In the genomic region with DNA sequence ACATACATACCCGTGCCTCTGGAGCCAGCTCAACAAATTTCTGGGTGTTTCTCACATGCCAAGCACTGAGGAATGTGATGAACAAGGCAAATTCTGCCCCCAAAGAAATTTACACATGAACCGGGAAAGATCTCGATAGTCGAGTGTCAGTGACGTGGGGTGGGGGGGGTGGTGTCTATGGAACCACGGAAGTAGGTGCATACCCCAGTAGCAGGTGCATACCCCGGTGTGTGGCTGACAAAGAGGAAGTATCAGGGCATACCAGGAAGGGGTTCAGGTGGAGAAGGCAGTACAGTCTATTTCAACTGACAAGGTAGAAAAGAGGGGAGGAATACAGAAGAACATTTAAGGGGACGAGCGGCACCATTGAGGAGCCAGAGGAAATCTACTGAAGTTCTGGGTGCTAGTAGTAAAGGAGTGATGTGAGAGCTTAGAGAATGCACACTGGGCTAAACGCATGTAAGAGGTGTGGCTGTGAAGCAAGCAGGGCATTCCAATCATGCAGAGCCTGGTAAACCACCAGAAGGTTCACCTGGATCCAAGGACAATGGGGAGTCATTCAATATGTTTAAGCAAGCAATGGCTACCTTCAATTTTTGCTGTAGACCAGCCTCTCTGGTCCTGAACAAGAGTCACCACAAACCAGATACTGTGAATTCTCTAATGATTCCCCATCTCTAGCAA, we compare ENCODE assay signal across 17 cellular contexts. TPM values are rescaled to one million over a fixed set of nuclear protein-coding genes. Genes with fewer than 3 reads are reported as not detected.
A peak's percentile ranks its signal among the peaks of the same experiment; 100 is the strongest.
DNase-seq lines count a peak whose midpoint lies in the region; ATAC-seq and TF ChIP-seq lines count a peak whose summit lies in the region.
"Had no signal": no experiment of that assay in that cellular context is flagged by ENCODE, and none has a peak within 500 bp of the region (broad histone marks: within the 10 kb centered on the region; RNA-seq: fewer than 3 reads in every experiment).

No MANE protein-coding gene starts in this region.

- H3K4me3 ChIP-seq in ascending aorta, result peak overlapping the region in 1 of 2 donors; percentile 18
- no peak overlapping the region for H3K4me3 ChIP-seq in suprapubic skin
- H3K4me3 ChIP-seq: ovary had no signal

- peak overlapping the region; percentile 61 for H3K27ac Mint-ChIP-seq in activated naive CD4-positive, alpha-beta T cell treated with anti-CD3 and anti-CD28 coated beads, Interleukin-2, amount 50 U/mL, for 24 hours
- H3K27ac Mint-ChIP-seq in activated naive CD4-positive, alpha-beta T cell treated with anti-CD3 and anti-CD28 coated beads, Interleukin-2, amount 10 ng/mL, durations not matched to agents 7 days and 5 days, result no peak overlapping the region
- H3K27ac Mint-ChIP-seq in memory B cell, result peak overlapping the region; percentile 75
- no peak overlapping the region for H3K27ac Mint-ChIP-seq in chondrocyte (ENCODE audit: unreplicated experiment)

- TF ChIP-seq CTCF in ascending aorta (IDR thresholded peaks at IDR 0.05) (no peak), suprapubic skin (IDR thresholded peaks at IDR 0.05) (no peak), chondrocyte (IDR thresholded peaks at IDR 0.05) (no peak)

- DNase-seq in activated naive CD4-positive, alpha-beta T cell treated with anti-CD3 and anti-CD28 coated beads, Interleukin-2, amount 10 ng/mL, durations not matched to agents 7 days and 5 days, result no peak
- DNase-seq in ascending aorta (ENCODE audit: low spot score in 2 of 2) (no peak), memory B cell (ENCODE audit: low spot score in 2 of 2) (peak in 1 of 2 donors; percentile 41), suprapubic skin (ENCODE audit: low spot score in 2 of 2) (no peak), chondrocyte (ENCODE audit: low spot score) (no peak), GOT3 (lab: John Stamatoyannopoulos, UW) (no peak)
- DNase-seq: activated naive CD4-positive, alpha-beta T cell treated with Interleukin-2 at 50 U/mL for 16 hours; GDM1; midbrain; NCI-H1694; NCI-H510A; ovary; SK-N-SH; stimulated activated CD4-positive, alpha-beta T cell treated with anti-CD3 and anti-CD28 coated beads, Interleukin-12 subunit alpha, Interleukin-12 subunit beta, amount 100 ng/mL, for 4 hours had no signal

- peaks cover 91% of the 10 kb centered on the region for H3K4me1 Mint-ChIP-seq in activated naive CD4-positive, alpha-beta T cell treated with anti-CD3 and anti-CD28 coated beads, Interleukin-2, amount 50 U/mL, for 24 hours
- H3K4me1 Mint-ChIP-seq in activated naive CD4-positive, alpha-beta T cell treated with anti-CD3 and anti-CD28 coated beads, Interleukin-2, amount 10 ng/mL, durations not matched to agents 7 days and 5 days, result peaks cover 42% of the 10 kb centered on the region
- H3K4me1 Mint-ChIP-seq in memory B cell, result peaks cover 60% of the 10 kb centered on the region
- peaks cover 66% of the 10 kb centered on the region for H3K4me1 Mint-ChIP-seq in chondrocyte (ENCODE audit: low read depth)

- peak; percentile 86 for ATAC-seq in memory B cell (ENCODE audit: low read depth)
- no peak for ATAC-seq in HG02852 (IDR thresholded peaks at IDR 0.05; ENCODE audit: unreplicated experiment)

- H3K36me3 Mint-ChIP-seq in activated naive CD4-positive, alpha-beta T cell treated with anti-CD3 and anti-CD28 coated beads, Interleukin-2, amount 50 U/mL, for 24 hours, result peaks cover 11% of the 10 kb centered on the region
- peaks cover 10% of the 10 kb centered on the region for H3K36me3 Mint-ChIP-seq in activated naive CD4-positive, alpha-beta T cell treated with anti-CD3 and anti-CD28 coated beads, Interleukin-2, amount 10 ng/mL, durations not matched to agents 7 days and 5 days
- peaks cover 9% of the 10 kb centered on the region for H3K36me3 Mint-ChIP-seq in memory B cell
- H3K36me3 Mint-ChIP-seq in chondrocyte (ENCODE audit: low read depth), result no peaks in the 10 kb centered on the region

- intact Hi-C loops in ascending aorta (cut with DNase I), result loop anchor here (10.0 kb wide), 1 partner anchor 545 kb away; no protein-coding TSS in a partner anchor

- no peaks in the 10 kb centered on the region for H3K9me3 Mint-ChIP-seq in activated naive CD4-positive, alpha-beta T cell treated with anti-CD3 and anti-CD28 coated beads, Interleukin-2, amount 50 U/mL, for 24 hours
- H3K9me3 Mint-ChIP-seq in activated naive CD4-positive, alpha-beta T cell treated with anti-CD3 and anti-CD28 coated beads, Interleukin-2, amount 10 ng/mL, durations not matched to agents 7 days and 5 days, result no peaks in the 10 kb centered on the region
- H3K9me3 Mint-ChIP-seq in memory B cell (no peaks in the 10 kb centered on the region), chondrocyte (ENCODE audit: low read depth) (no peaks in the 10 kb centered on the region)
- H3K9me3 Mint-ChIP-seq: central memory CD8-positive, alpha-beta T cell had no signal

- no peak overlapping the region for H3K4me3 Mint-ChIP-seq in activated naive CD4-positive, alpha-beta T cell treated with anti-CD3 and anti-CD28 coated beads, Interleukin-2, amount 50 U/mL, for 24 hours
- no peak overlapping the region for H3K4me3 Mint-ChIP-seq in activated naive CD4-positive, alpha-beta T cell treated with anti-CD3 and anti-CD28 coated beads, Interleukin-2, amount 10 ng/mL, durations not matched to agents 7 days and 5 days
- H3K4me3 Mint-ChIP-seq in memory B cell (peak overlapping the region; percentile 51), chondrocyte (ENCODE audit: unreplicated experiment) (no peak overlapping the region)
- H3K4me3 Mint-ChIP-seq: central memory CD8-positive, alpha-beta T cell had no signal

- no peaks in the 10 kb centered on the region for H3K27me3 ChIP-seq in ascending aorta
- H3K27me3 ChIP-seq in suprapubic skin, result no peaks in the 10 kb centered on the region
- H3K27me3 ChIP-seq: ovary had no signal

- H3K27ac ChIP-seq in ascending aorta (peak overlapping the region; percentile 19 to 38), suprapubic skin (peak overlapping the region; percentile 80)
- H3K27ac ChIP-seq: ovary had no signal

- no peaks in the 10 kb centered on the region for H3K9me3 ChIP-seq in ascending aorta
- H3K9me3 ChIP-seq in suprapubic skin, result no peaks in the 10 kb centered on the region
- H3K9me3 ChIP-seq: ovary, SK-N-SH had no signal

- 43% methylated on average over 10 of the region's 10 CpGs for WGBS in suprapubic skin

- TF ChIP-seq EP300 in suprapubic skin (IDR thresholded peaks at IDR 0.05), result no peak

- no peak for TF ChIP-seq POLR2A in suprapubic skin (IDR thresholded peaks at IDR 0.05)

- H3K4me1 ChIP-seq in ascending aorta (peaks cover 12 to 44% of the 10 kb centered on the region in 2 donors), suprapubic skin (peaks cover 97% of the 10 kb centered on the region)

- H3K36me3 ChIP-seq in ascending aorta (no peaks in the 10 kb centered on the region), suprapubic skin (no peaks in the 10 kb centered on the region)
- H3K36me3 ChIP-seq: ovary had no signal

- CTCF ChIA-PET in activated naive CD4-positive, alpha-beta T cell treated with anti-CD3 and anti-CD28 coated beads, Interleukin-2, amount 10 ng/mL, durations not matched to agents 7 days and 5 days (lab: Charles Lee), result no interaction called here

- H3K27me3 Mint-ChIP-seq in activated naive CD4-positive, alpha-beta T cell treated with anti-CD3 and anti-CD28 coated beads, Interleukin-2, amount 50 U/mL, for 24 hours, result no peaks in the 10 kb centered on the region
- H3K27me3 Mint-ChIP-seq in activated naive CD4-positive, alpha-beta T cell treated with anti-CD3 and anti-CD28 coated beads, Interleukin-2, amount 10 ng/mL, durations not matched to agents 7 days and 5 days, result no peaks in the 10 kb centered on the region
- H3K27me3 Mint-ChIP-seq in memory B cell (no peaks in the 10 kb centered on the region), chondrocyte (ENCODE audit: low read depth) (no peaks in the 10 kb centered on the region)
- H3K27me3 Mint-ChIP-seq: central memory CD8-positive, alpha-beta T cell had no signal

RNA-seq across cellular contexts. Expression of a gene that starts 6.2 kb away (rescaled TPM):
- 21.1 TPM for total RNA-seq in ascending aorta
- 100 to 1,000 TPM in 2 of 4 donors, 10 to 100 TPM in 2; 78.5 to 101 (median 92.1) TPM for total RNA-seq in suprapubic skin
- 58.9 to 61.8 TPM (median 59.3 TPM) in 3 replicates for total RNA-seq in chondrocyte

Comparison
In these comparisons a context has a peak if more than half of its experiments do, and no peak if none do; other contexts are left out.
1. H3K27ac Mint-ChIP-seq: peak in activated naive CD4-positive, alpha-beta T cell treated with anti-CD3 and anti-CD28 coated beads, Interleukin-2, amount 50 U/mL, for 24 hours (single experiment) and memory B cell (single experiment); none in activated naive CD4-positive, alpha-beta T cell treated with anti-CD3 and anti-CD28 coated beads, Interleukin-2, amount 10 ng/mL, durations not matched to agents 7 days and 5 days (single experiment) and chondrocyte (single experiment).